Comparison of ENCODE assay signal across 1 cellular context in the genomic region with DNA sequence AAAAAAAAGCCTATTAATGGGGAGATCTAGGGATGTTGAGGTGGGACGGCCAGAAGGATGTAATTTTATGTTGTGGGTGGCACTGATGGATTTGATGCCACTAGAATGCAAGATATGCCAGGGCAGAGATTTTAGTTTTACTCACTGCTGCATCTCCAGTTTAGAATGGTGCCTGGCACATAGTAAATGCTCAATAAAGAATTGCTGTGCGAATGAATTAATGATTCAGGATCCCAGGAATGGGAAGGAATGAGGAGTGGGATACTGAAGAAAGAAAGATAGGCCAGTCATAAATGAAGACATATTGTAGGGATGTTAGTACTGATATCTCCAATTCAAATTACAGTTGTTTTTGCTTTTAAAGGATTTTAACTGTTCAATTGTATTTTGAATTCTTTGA.
TF ChIP-seq lines count a peak whose summit lies in the region.

No MANE protein-coding gene starts in this region.

TF ChIP-seq in K562, 482 proteins besides CTCF, POLR2A, EP300 and RAD21 (continued from another document):
- TF ChIP-seq, protein P1, sequence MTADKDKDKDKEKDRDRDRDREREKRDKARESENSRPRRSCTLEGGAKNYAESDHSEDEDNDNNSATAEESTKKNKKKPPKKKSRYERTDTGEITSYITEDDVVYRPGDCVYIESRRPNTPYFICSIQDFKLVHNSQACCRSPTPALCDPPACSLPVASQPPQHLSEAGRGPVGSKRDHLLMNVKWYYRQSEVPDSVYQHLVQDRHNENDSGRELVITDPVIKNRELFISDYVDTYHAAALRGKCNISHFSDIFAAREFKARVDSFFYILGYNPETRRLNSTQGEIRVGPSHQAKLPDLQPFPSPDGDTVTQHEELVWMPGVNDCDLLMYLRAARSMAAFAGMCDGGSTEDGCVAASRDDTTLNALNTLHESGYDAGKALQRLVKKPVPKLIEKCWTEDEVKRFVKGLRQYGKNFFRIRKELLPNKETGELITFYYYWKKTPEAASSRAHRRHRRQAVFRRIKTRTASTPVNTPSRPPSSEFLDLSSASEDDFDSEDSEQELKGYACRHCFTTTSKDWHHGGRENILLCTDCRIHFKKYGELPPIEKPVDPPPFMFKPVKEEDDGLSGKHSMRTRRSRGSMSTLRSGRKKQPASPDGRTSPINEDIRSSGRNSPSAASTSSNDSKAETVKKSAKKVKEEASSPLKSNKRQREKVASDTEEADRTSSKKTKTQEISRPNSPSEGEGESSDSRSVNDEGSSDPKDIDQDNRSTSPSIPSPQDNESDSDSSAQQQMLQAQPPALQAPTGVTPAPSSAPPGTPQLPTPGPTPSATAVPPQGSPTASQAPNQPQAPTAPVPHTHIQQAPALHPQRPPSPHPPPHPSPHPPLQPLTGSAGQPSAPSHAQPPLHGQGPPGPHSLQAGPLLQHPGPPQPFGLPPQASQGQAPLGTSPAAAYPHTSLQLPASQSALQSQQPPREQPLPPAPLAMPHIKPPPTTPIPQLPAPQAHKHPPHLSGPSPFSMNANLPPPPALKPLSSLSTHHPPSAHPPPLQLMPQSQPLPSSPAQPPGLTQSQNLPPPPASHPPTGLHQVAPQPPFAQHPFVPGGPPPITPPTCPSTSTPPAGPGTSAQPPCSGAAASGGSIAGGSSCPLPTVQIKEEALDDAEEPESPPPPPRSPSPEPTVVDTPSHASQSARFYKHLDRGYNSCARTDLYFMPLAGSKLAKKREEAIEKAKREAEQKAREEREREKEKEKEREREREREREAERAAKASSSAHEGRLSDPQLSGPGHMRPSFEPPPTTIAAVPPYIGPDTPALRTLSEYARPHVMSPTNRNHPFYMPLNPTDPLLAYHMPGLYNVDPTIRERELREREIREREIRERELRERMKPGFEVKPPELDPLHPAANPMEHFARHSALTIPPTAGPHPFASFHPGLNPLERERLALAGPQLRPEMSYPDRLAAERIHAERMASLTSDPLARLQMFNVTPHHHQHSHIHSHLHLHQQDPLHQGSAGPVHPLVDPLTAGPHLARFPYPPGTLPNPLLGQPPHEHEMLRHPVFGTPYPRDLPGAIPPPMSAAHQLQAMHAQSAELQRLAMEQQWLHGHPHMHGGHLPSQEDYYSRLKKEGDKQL (CRISPR knock-in tag; IDR thresholded peaks at IDR 0.05; ENCODE audit: borderline replicate concordance), result no peak
- no peak for TF ChIP-seq NR4A1 (CRISPR knock-in tag; IDR thresholded peaks at IDR 0.05)
- no peak for TF ChIP-seq NR4A1 (tag; IDR thresholded peaks at IDR 0.05)
- no peak for TF ChIP-seq CHCHD3 (CRISPR knock-in tag; IDR thresholded peaks at IDR 0.05)
TF ChIP-seq in K562: peak in this region for 1.
